ENCODE assay signal across 1 cellular context in the genomic region with DNA sequence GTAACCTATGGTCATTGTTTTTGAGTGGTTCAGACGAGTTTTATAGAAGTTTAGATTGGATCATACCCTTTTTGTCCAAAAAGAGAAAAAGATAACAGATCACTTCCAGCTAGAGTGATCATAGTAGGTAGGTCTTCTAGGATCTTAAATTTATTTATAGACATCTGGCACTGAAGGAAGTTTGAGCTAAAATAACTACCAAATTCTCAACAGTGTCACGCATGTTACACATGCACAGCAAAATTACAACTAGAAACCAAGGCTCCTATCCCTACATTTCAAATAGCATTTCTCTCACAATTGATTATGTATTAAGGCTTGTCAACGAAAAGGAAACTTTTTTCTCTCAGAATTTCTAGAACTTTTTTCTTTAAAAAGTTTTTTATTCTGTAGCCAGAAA.
TF ChIP-seq lines count a peak whose summit lies in the region.

No MANE protein-coding gene starts in this region.

TF ChIP-seq in GM12878, 131 proteins besides CTCF, POLR2A, EP300 and RAD21:
- no peak for TF ChIP-seq RCOR1 (conservative IDR thresholded peaks at IDR 0.05; ENCODE audit: low read depth, low read length)
- TF ChIP-seq EGR1 (IDR thresholded peaks at IDR 0.05; ENCODE audit: borderline replicate concordance in 1 of 2, low read depth in 2 of 2, low read length in 2 of 2) = no peak
- TF ChIP-seq HDAC6 (IDR thresholded peaks at IDR 0.05; ENCODE audit: unreplicated experiment) = no peak
- TF ChIP-seq, protein P1, sequence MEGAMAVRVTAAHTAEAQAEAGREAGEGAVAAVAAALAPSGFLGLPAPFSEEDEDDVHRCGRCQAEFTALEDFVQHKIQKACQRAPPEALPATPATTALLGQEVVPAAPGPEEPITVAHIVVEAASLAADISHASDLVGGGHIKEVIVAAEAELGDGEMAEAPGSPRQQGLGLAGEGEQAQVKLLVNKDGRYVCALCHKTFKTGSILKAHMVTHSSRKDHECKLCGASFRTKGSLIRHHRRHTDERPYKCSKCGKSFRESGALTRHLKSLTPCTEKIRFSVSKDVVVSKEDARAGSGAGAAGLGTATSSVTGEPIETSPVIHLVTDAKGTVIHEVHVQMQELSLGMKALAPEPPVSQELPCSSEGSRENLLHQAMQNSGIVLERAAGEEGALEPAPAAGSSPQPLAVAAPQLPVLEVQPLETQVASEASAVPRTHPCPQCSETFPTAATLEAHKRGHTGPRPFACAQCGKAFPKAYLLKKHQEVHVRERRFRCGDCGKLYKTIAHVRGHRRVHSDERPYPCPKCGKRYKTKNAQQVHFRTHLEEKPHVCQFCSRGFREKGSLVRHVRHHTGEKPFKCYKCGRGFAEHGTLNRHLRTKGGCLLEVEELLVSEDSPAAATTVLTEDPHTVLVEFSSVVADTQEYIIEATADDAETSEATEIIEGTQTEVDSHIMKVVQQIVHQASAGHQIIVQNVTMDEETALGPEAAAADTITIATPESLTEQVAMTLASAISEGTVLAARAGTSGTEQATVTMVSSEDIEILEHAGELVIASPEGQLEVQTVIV (IDR thresholded peaks at IDR 0.05; ENCODE audit: borderline replicate concordance, partially characterized antibody) = no peak
- no peak for TF ChIP-seq SUPT20H (IDR thresholded peaks at IDR 0.05; ENCODE audit: borderline replicate concordance, control insufficient read depth, low read depth, low read length)
- no peak for TF ChIP-seq MYC (IDR thresholded peaks at IDR 0.05; ENCODE audit: insufficient read depth, insufficient read length, insufficient replicate concordance, low read length, severe bottlenecking)
- no peak for TF ChIP-seq SREBF1 (IDR thresholded peaks at IDR 0.05; ENCODE audit: low read length)
- TF ChIP-seq TCF3 (IDR thresholded peaks at IDR 0.05; ENCODE audit: borderline replicate concordance, insufficient read depth, low read depth, low read length) = no peak
- no peak for TF ChIP-seq JUND (IDR thresholded peaks at IDR 0.05; ENCODE audit: low read depth, low read length)
- TF ChIP-seq SUZ12 (IDR thresholded peaks at IDR 0.05; ENCODE audit: unreplicated experiment) = no peak
- no peak for TF ChIP-seq CBX3 (IDR thresholded peaks at IDR 0.05; ENCODE audit: borderline replicate concordance, low read depth)
- TF ChIP-seq ZNF207 (IDR thresholded peaks at IDR 0.05; ENCODE audit: borderline replicate concordance) = no peak
- TF ChIP-seq, protein P2, sequence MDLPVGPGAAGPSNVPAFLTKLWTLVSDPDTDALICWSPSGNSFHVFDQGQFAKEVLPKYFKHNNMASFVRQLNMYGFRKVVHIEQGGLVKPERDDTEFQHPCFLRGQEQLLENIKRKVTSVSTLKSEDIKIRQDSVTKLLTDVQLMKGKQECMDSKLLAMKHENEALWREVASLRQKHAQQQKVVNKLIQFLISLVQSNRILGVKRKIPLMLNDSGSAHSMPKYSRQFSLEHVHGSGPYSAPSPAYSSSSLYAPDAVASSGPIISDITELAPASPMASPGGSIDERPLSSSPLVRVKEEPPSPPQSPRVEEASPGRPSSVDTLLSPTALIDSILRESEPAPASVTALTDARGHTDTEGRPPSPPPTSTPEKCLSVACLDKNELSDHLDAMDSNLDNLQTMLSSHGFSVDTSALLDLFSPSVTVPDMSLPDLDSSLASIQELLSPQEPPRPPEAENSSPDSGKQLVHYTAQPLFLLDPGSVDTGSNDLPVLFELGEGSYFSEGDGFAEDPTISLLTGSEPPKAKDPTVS (IDR thresholded peaks at IDR 0.05; ENCODE audit: low read depth, low read length) = no peak
- no peak for TF ChIP-seq NFIC (IDR thresholded peaks at IDR 0.05; ENCODE audit: low read depth, low read length)
- no peak for TF ChIP-seq RBBP5 (conservative IDR thresholded peaks at IDR 0.05)
- TF ChIP-seq, protein P3, sequence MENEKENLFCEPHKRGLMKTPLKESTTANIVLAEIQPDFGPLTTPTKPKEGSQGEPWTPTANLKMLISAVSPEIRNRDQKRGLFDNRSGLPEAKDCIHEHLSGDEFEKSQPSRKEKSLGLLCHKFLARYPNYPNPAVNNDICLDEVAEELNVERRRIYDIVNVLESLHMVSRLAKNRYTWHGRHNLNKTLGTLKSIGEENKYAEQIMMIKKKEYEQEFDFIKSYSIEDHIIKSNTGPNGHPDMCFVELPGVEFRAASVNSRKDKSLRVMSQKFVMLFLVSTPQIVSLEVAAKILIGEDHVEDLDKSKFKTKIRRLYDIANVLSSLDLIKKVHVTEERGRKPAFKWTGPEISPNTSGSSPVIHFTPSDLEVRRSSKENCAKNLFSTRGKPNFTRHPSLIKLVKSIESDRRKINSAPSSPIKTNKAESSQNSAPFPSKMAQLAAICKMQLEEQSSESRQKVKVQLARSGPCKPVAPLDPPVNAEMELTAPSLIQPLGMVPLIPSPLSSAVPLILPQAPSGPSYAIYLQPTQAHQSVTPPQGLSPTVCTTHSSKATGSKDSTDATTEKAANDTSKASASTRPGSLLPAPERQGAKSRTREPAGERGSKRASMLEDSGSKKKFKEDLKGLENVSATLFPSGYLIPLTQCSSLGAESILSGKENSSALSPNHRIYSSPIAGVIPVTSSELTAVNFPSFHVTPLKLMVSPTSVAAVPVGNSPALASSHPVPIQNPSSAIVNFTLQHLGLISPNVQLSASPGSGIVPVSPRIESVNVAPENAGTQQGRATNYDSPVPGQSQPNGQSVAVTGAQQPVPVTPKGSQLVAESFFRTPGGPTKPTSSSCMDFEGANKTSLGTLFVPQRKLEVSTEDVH (IDR thresholded peaks at IDR 0.05; ENCODE audit: low read depth, partially characterized antibody) = no peak
- TF ChIP-seq TCF12 (IDR thresholded peaks at IDR 0.05; ENCODE audit: low read depth, low read length) = no peak
- TF ChIP-seq, protein P4, sequence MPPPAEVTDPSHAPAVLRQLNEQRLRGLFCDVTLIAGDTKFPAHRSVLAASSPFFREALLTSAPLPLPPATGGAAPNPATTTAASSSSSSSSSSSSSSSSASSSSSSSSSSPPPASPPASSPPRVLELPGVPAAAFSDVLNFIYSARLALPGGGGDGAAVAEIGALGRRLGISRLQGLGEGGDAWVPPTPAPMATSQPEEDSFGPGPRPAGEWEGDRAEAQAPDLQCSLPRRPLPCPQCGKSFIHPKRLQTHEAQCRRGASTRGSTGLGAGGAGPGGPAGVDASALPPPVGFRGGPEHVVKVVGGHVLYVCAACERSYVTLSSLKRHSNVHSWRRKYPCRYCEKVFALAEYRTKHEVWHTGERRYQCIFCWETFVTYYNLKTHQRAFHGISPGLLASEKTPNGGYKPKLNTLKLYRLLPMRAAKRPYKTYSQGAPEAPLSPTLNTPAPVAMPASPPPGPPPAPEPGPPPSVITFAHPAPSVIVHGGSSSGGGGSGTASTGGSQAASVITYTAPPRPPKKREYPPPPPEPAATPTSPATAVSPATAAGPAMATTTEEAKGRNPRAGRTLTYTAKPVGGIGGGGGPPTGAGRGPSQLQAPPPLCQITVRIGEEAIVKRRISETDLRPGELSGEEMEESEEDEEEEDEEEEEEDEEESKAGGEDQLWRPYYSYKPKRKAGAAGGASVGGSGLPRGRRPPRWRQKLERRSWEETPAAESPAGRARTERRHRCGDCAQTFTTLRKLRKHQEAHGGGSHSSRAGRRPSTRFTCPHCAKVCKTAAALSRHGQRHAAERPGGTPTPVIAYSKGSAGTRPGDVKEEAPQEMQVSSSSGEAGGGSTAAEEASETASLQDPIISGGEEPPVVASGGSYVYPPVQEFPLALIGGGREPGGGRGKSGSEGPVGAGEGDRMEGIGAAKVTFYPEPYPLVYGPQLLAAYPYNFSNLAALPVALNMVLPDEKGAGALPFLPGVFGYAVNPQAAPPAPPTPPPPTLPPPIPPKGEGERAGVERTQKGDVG (CRISPR knock-in tag; IDR thresholded peaks at IDR 0.05) = no peak
